Comparison of ENCODE assay signal across 1 cellular context in the genomic region with DNA sequence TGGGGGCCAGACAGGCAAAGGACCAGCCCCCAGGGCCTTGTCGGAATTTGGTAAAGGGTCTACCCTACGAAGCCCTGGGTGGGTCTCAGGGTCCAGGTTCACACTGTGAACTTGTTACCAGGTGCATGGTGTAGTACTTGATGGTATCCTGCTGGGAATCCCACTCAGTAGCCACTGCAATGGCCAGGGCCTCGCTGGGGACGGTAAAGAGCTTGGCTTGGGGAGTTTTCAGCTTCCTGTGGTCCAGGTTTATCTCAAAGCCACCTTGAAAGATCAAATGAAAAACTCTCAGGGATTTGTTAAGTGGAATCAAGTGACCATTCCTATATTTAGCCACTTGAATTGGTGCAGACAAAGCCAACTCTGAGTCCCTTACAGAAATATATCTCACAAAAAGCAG.
TF ChIP-seq lines count a peak whose summit lies in the region.

No MANE protein-coding gene starts in this region.

TF ChIP-seq in HEK293, 187 proteins besides CTCF, POLR2A, EP300 and RAD21 (continued from another document):
- no peak for TF ChIP-seq ZSCAN30 (tag by site-specific recombination; IDR thresholded peaks at IDR 0.05)
